ENCODE assay signal across 6 cellular contexts in genomic region chr12:70398002-70398401, GRCh38.
"Had no signal": no experiment of that assay in that cellular context is flagged by ENCODE, and none has a peak within 500 bp of the region (broad histone marks: within the 10 kb centered on the region; RNA-seq: fewer than 3 reads in every experiment).

No MANE protein-coding gene starts in this region.

- H3K27ac ChIP-seq: GM23248, HL-60 had no signal

- ATAC-seq: HepG2 had no signal

- DNase-seq: GM23248, GOT3, H7 had no signal

- H3K4me3 ChIP-seq: GM23248, HAP-1 had no signal
